ENCODE assay signal across 8 cellular contexts in the genomic region with DNA sequence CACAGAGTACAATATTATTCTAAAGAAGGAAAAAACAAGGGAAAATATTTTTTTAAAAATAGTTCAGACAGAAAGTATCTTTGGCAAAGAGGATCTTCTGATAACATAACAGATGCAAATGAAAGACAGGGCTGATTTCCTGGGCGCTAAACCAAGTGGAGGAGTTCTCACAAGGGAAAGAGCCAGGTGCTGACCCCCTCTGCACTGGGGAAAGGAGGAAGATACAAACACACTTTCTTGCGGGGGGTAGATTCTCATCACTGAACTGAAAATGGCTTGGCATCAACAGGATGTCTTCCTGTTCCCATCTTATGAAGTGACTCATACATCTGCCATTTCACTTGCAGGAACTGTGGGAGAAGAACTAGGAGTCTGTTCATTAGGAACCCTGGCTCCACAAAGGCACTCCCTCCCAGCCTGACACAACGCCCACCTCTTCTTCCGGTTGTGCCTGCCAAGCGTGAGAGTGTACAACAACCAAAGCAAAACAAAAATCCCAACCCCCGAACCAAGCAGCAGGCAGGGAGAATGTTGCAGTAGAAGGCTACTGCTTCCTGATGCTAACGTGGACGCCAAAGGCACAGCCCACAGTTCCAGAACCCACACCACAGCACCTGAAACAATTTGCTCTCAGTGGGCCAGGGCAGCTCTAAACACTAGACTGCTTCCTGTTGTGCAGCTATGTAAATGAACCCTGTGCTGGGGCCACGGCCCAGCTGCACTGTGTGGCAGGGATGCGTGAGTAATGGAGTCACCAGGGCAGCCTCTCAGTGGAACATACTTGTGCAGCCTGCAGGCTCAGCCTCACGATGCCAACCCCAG. TPM values are rescaled to one million over a fixed set of nuclear protein-coding genes. Genes with fewer than 3 reads are reported as not detected.
DNase-seq lines count a peak whose midpoint lies in the region; ATAC-seq and TF ChIP-seq lines count a peak whose summit lies in the region.

No MANE protein-coding gene starts in this region.

- peak overlapping the region; percentile 95 for H3K27ac Mint-ChIP-seq in activated T-cell treated with anti-CD3 and anti-CD28 coated beads, Interleukin-2, amount 50 U/mL, for 72 hours

- ATAC-seq in GM18861 (IDR thresholded peaks at IDR 0.05; ENCODE audit: unreplicated experiment) (peak; percentile 95), HG03025 (IDR thresholded peaks at IDR 0.05; ENCODE audit: low FRiP score, unreplicated experiment) (peak; percentile 96), omental fat pad (ENCODE audit: low FRiP score) (peak; percentile 92)
- ATAC-seq in activated T-cell treated with anti-CD3 and anti-CD28 coated beads, Interleukin-2, amount 50 U/mL, for 72 hours (replicated peaks in 1 of 2) = peak; percentile 100

- no peaks in the 10 kb centered on the region for H3K9me3 Mint-ChIP-seq in activated T-cell treated with anti-CD3 and anti-CD28 coated beads, Interleukin-2, amount 50 U/mL, for 72 hours

- POLR2A ChIA-PET in AG04449 (lab: Yijun Ruan, JAX) = no interaction called here

- no peaks in the 10 kb centered on the region for H3K27me3 Mint-ChIP-seq in activated T-cell treated with anti-CD3 and anti-CD28 coated beads, Interleukin-2, amount 50 U/mL, for 72 hours (ENCODE audit: low read depth)

- H3K4me1 Mint-ChIP-seq in activated T-cell treated with anti-CD3 and anti-CD28 coated beads, Interleukin-2, amount 50 U/mL, for 72 hours (ENCODE audit: low read depth) = peaks cover 14% of the 10 kb centered on the region

- DNase-seq in AG04449 (ENCODE audit: low read depth, low spot score) = peak; percentile 82
- peak; percentile 13 to 67 for DNase-seq in NCI-H526 (lab: John Stamatoyannopoulos, UW)
- peak; percentile 64 to 65 for DNase-seq in activated T-cell treated with anti-CD3 and anti-CD28 coated beads, Interleukin-2, amount 50 U/mL, for 72 hours
- peak; percentile 94 for DNase-seq in fibroblast of the aortic adventitia (ENCODE audit: low read depth)
- DNase-seq in omental fat pad (ENCODE audit: low spot score) = peak; percentile 67
- DNase-seq in RKO (ENCODE audit: low spot score) = no peak

- H3K4me3 Mint-ChIP-seq in activated T-cell treated with anti-CD3 and anti-CD28 coated beads, Interleukin-2, amount 50 U/mL, for 72 hours = peak overlapping the region; percentile 84 to 87

- H3K4me3 ChIP-seq in AG04449 (ENCODE audit: low read depth, low read length) (no peak overlapping the region; the same call in 1 of the 2 replicates), fibroblast of the aortic adventitia (ENCODE audit: low read depth, low read length) (peak overlapping the region; percentile 31)

- CTCF ChIA-PET in AG04449 (lab: Yijun Ruan, JAX) = interaction anchor here (1.9 to 4.1 kb wide), 2 partner anchors 23 to 201 kb away, joined by 6 to 18 read pairs; no protein-coding TSS in a partner anchor

- H3K36me3 Mint-ChIP-seq in activated T-cell treated with anti-CD3 and anti-CD28 coated beads, Interleukin-2, amount 50 U/mL, for 72 hours (ENCODE audit: insufficient read depth in 2 of 2) = no peaks in the 10 kb centered on the region

- TF ChIP-seq CTCF in AG04449 (IDR thresholded peaks at IDR 0.05; ENCODE audit: insufficient read depth, low read length, missing control alignments) = no peak
- TF ChIP-seq CTCF in fibroblast of the aortic adventitia (IDR thresholded peaks at IDR 0.05; ENCODE audit: insufficient read depth, low read length) = no peak
- TF ChIP-seq CTCF in omental fat pad (IDR thresholded peaks at IDR 0.05) = no peak

RNA-seq across cellular contexts. Expression of gene GADD45A, which starts 51.0 kb away (rescaled TPM):
- total RNA-seq in activated T-cell treated with anti-CD3 and anti-CD28 coated beads, Interleukin-2, amount 50 U/mL, for 72 hours = 100 to 1,000 TPM; 113 to 135 TPM
- 40.9 and 145 TPM in 2 replicates for total RNA-seq in fibroblast of the aortic adventitia (ENCODE audit: low replicate concordance)
- 100 to 1,000 TPM in 2 of 4 donors, 10 to 100 TPM in 2; 31.7 to 115 (median 67.2) TPM for total RNA-seq in omental fat pad
